9 cellular contexts compared by ENCODE assay signal in the genomic region with DNA sequence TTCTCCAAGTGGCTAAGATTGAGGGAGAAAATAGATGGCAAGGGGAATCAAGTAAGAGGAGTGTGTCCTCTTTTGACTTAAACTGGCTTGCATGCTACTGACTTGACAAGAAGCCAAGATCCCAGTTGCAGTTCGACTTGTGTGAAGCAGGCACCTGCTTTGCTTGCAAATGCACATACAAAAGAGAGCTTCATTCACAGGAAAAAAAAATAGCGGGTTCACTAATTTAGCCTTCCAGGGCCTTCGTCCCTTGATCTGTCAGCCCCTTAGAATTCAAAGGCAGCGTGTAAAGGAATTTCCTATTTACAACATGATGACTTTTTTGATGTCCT.
DNase-seq lines count a peak whose midpoint lies in the region; ATAC-seq and TF ChIP-seq lines count a peak whose summit lies in the region.
"Had no signal": no experiment of that assay in that cellular context is flagged by ENCODE, and none has a peak within 500 bp of the region (broad histone marks: within the 10 kb centered on the region; RNA-seq: fewer than 3 reads in every experiment).

No MANE protein-coding gene starts in this region.

- H3K4me1 Mint-ChIP-seq in stimulated activated naive CD8-positive, alpha-beta T cell treated with anti-CD3 and anti-CD28 coated beads, Interleukin-15, Interleukin-2, amounts not matched to agents 100 ng/mL and 50 ng/mL, for 24 hours (ENCODE audit: low read depth), result peaks cover 100% of the 10 kb centered on the region
- peaks cover 95% of the 10 kb centered on the region for H3K4me1 Mint-ChIP-seq in brain

- peaks cover 83% of the 10 kb centered on the region for H3K36me3 Mint-ChIP-seq in stimulated activated naive CD8-positive, alpha-beta T cell treated with anti-CD3 and anti-CD28 coated beads, Interleukin-15, Interleukin-2, amounts not matched to agents 100 ng/mL and 50 ng/mL, for 24 hours (ENCODE audit: low read depth)
- H3K36me3 Mint-ChIP-seq in brain, result peaks cover 61% of the 10 kb centered on the region

- peak overlapping the region; percentile 99 for H3K27ac Mint-ChIP-seq in stimulated activated naive CD8-positive, alpha-beta T cell treated with anti-CD3 and anti-CD28 coated beads, Interleukin-15, Interleukin-2, amounts not matched to agents 100 ng/mL and 50 ng/mL, for 24 hours
- peak overlapping the region in 4 of 5 experiments; percentile 65 to 89 (median 84) for H3K27ac Mint-ChIP-seq in brain

- no peaks in the 10 kb centered on the region for H3K9me3 Mint-ChIP-seq in stimulated activated naive CD8-positive, alpha-beta T cell treated with anti-CD3 and anti-CD28 coated beads, Interleukin-15, Interleukin-2, amounts not matched to agents 100 ng/mL and 50 ng/mL, for 24 hours
- H3K9me3 Mint-ChIP-seq in brain, result peaks cover 0 to 21% (median 6%) of the 10 kb centered on the region in 5 experiments

- peak overlapping the region; percentile 83 for H3K4me3 Mint-ChIP-seq in stimulated activated naive CD8-positive, alpha-beta T cell treated with anti-CD3 and anti-CD28 coated beads, Interleukin-15, Interleukin-2, amounts not matched to agents 100 ng/mL and 50 ng/mL, for 24 hours
- peak overlapping the region in 4 of 5 experiments; percentile 34 to 68 (median 58) for H3K4me3 Mint-ChIP-seq in brain

- TF ChIP-seq CTCF in brain (conservative IDR thresholded peaks at IDR 0.05), result no peak

- no peak for DNase-seq in stimulated activated naive CD8-positive, alpha-beta T cell treated with anti-CD3 and anti-CD28 coated beads, Interleukin-15, Interleukin-2, amounts not matched to agents 100 U/mL and 50 U/mL, for 24 hours
- DNase-seq in NCI-H774 (lab: John Stamatoyannopoulos, UW), result no peak
- DNase-seq in iPS-NIHi7 (ENCODE audit: extremely low spot score), result no peak
- DNase-seq in NCI-H2227 treated with DMSO at 0.1 percent for 48 hours (lab: John Stamatoyannopoulos, UW), result no peak
- no peak for DNase-seq in NCI-H748 treated with DMSO at 0.1 percent for 48 hours (lab: John Stamatoyannopoulos, UW)

- ATAC-seq in stimulated activated naive CD8-positive, alpha-beta T cell treated with anti-CD3 and anti-CD28 coated beads, Interleukin-15, Interleukin-2, amounts not matched to agents 100 U/mL and 50 U/mL, for 24 hours, result no peak
- ATAC-seq in HG03103 (IDR thresholded peaks at IDR 0.05; ENCODE audit: low read depth, unreplicated experiment), result peak; percentile 21
- ATAC-seq: K562 had no signal

- H3K27me3 Mint-ChIP-seq in stimulated activated naive CD8-positive, alpha-beta T cell treated with anti-CD3 and anti-CD28 coated beads, Interleukin-15, Interleukin-2, amounts not matched to agents 100 ng/mL and 50 ng/mL, for 24 hours, result no peaks in the 10 kb centered on the region
- H3K27me3 Mint-ChIP-seq in brain, result no peaks in the 10 kb centered on the region
